10 cellular contexts compared by ENCODE assay signal in the genomic region with DNA sequence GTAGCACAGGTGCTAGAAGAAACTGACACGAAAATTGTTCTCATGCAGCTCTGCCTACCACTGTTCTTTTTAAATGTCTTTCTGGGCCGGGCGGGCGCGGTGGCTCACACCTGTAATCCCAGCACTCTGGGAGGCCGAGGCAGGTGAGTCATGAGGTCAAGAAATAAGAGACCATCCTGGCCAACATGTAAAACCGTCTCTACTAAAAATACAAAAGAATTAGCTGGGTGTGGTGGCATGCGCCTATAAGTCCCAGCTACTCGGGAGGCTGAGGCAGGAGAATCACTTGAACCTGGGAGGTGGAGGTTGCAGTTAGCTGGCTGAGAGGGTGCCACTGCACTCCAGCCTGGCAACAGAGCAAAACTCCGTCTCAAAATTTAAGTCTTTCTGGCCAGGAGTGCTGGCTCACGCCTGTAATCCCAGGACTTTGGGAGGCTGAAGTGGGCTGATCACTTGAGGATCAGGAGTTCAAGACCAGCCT. TPM values are rescaled to one million over a fixed set of nuclear protein-coding genes. Genes with fewer than 3 reads are reported as not detected.
DNase-seq lines count a peak whose midpoint lies in the region; ATAC-seq and TF ChIP-seq lines count a peak whose summit lies in the region.
"Had no signal": no experiment of that assay in that cellular context is flagged by ENCODE, and none has a peak within 500 bp of the region (broad histone marks: within the 10 kb centered on the region; RNA-seq: fewer than 3 reads in every experiment).

No MANE protein-coding gene starts in this region.

- peak in 1 of 2 experiments; percentile 15 for DNase-seq in Caco-2
- DNase-seq in MG63, result no peak
- no peak for DNase-seq in chondrocyte (ENCODE audit: low spot score)
- DNase-seq in natural killer cell, result no peak
- DNase-seq in HT-29 (ENCODE audit: low spot score), result no peak
- DNase-seq in NCI-H1417 treated with DMSO at 0.1 percent for 48 hours (lab: John Stamatoyannopoulos, UW), result no peak
- no peak for DNase-seq in islet precursor cell
- no peak for DNase-seq in T1000 (lab: John Stamatoyannopoulos, UW)
- DNase-seq: effector CD8-positive, alpha-beta T cell had no signal

- H3K4me3 Mint-ChIP-seq in Caco-2 (ENCODE audit: unreplicated experiment) (peak overlapping the region; percentile 89), chondrocyte (ENCODE audit: unreplicated experiment) (no peak overlapping the region), natural killer cell (peak overlapping the region; percentile 31)

- H3K9me3 Mint-ChIP-seq in Caco-2 (ENCODE audit: unreplicated experiment), result no peaks in the 10 kb centered on the region
- H3K9me3 Mint-ChIP-seq in chondrocyte (ENCODE audit: low read depth), result no peaks in the 10 kb centered on the region
- H3K9me3 Mint-ChIP-seq in natural killer cell, result no peaks in the 10 kb centered on the region

- H3K27ac Mint-ChIP-seq in Caco-2 (ENCODE audit: unreplicated experiment), result peak overlapping the region; percentile 84
- peak overlapping the region; percentile 99 for H3K27ac Mint-ChIP-seq in chondrocyte (ENCODE audit: unreplicated experiment)
- H3K27ac Mint-ChIP-seq in natural killer cell, result peak overlapping the region; percentile 95 to 99

- CTCF ChIA-PET in Caco-2 (lab: Charles Lee), result interaction anchor here (1.2 kb wide), 1 partner anchor 26 kb away, joined by 5 read pairs; no protein-coding TSS in a partner anchor

- H3K27me3 Mint-ChIP-seq in Caco-2 (ENCODE audit: insufficient read depth, unreplicated experiment), result no peaks in the 10 kb centered on the region
- no peaks in the 10 kb centered on the region for H3K27me3 Mint-ChIP-seq in chondrocyte (ENCODE audit: low read depth)
- H3K27me3 Mint-ChIP-seq in natural killer cell (ENCODE audit: low read depth in 2 of 2), result no peaks in the 10 kb centered on the region

- no TSS peak for BruUV-seq in Caco-2 (replicated peaks; lab: Mats Ljungman, UMichigan)

- 0 out of 2 replicates have a peak, but pooled peaks cover 7% of the 10 kb centered on the region for H3K4me1 ChIP-seq in Caco-2

- H3K4me3 ChIP-seq in Caco-2 (ENCODE audit: low read depth, low read length) (no peak overlapping the region), MG63 (peak overlapping the region; percentile 61; the same call in 1 of the 2 replicates)

- POLR2A ChIA-PET in Caco-2 (lab: Charles Lee), result no interaction called here

- no peak for ATAC-seq in natural killer cell

- peaks cover 6% of the 10 kb centered on the region; the same call in 1 of the 2 replicates for H3K36me3 ChIP-seq in Caco-2 (ENCODE audit: control insufficient read depth, insufficient read depth, low read length)
- H3K36me3 ChIP-seq in MG63, result peaks cover 86% of the 10 kb centered on the region

- H3K27me3 ChIP-seq in Caco-2 (replicated peaks; ENCODE audit: control insufficient read depth, insufficient read depth, low read length) (no peaks in the 10 kb centered on the region), MG63 (no peaks in the 10 kb centered on the region)
- H3K27me3 ChIP-seq: SJSA1 had no signal

- H3K9me3 ChIP-seq in Caco-2 (no peaks in the 10 kb centered on the region), MG63 (no peaks in the 10 kb centered on the region)
- H3K9me3 ChIP-seq: SJSA1 had no signal

- H3K36me3 Mint-ChIP-seq in Caco-2 (ENCODE audit: insufficient read depth, unreplicated experiment), result peaks cover 63% of the 10 kb centered on the region
- peaks cover 24% of the 10 kb centered on the region for H3K36me3 Mint-ChIP-seq in chondrocyte (ENCODE audit: low read depth)
- H3K36me3 Mint-ChIP-seq in natural killer cell, result peaks cover 22% of the 10 kb centered on the region

- intact Hi-C loops in Caco-2 (cut with micrococcal nuclease; ENCODE audit: unreplicated experiment), result loop anchor here (10.0 kb wide), 1 partner anchor 57 kb away; the partner anchor contains the start of genes GON4L and SYT11
- intact Hi-C loops in natural killer cell (cut with micrococcal nuclease), result loop anchor here (5.0 kb wide), 1 partner anchor 65 kb away; the partner anchor contains the start of gene ARHGEF2

- TF ChIP-seq CTCF in Caco-2 (IDR thresholded peaks at IDR 0.05; ENCODE audit: insufficient read depth in 1 of 2, low read depth in 1 of 2, low read length in 1 of 2, severe bottlenecking in 1 of 2, unreplicated experiment in 1 of 2), result no peak
- no peak for TF ChIP-seq CTCF in chondrocyte (IDR thresholded peaks at IDR 0.05)
- TF ChIP-seq CTCF in natural killer cell (IDR thresholded peaks at IDR 0.05), result no peak

- H3K4me1 Mint-ChIP-seq in Caco-2 (ENCODE audit: low read depth, unreplicated experiment) (peaks cover 15% of the 10 kb centered on the region), chondrocyte (ENCODE audit: low read depth) (peaks cover 30% of the 10 kb centered on the region), natural killer cell (peaks cover 21 to 25% of the 10 kb centered on the region in 2 donors)

RNA-seq across cellular contexts. Expression of gene RIT1, which starts 0.9 kb away (rescaled TPM):
- total RNA-seq in Caco-2 (2022), result 21.9 and 23.0 TPM in 2 replicates
- 43.4 and 54.6 TPM in 2 replicates for total RNA-seq in MG63 (2014; rRNA removed; shearing (Covaris generic); ENCODE audit: low replicate concordance)
- total RNA-seq in chondrocyte, result 39.8 to 52.2 TPM (median 51.4 TPM) in 3 replicates
- 10 to 100 TPM; 79.1 to 86.1 (median 79.2) TPM for total RNA-seq in natural killer cell
- total RNA-seq in HT-29 (2014; rRNA removed; shearing (Covaris generic)), result 6.5 and 14.8 TPM in 2 replicates

RNA-seq across cellular contexts. Expression of gene KHDC4, which starts 22.1 kb away (rescaled TPM):
- 68.5 and 72.9 TPM in 2 replicates for total RNA-seq in Caco-2 (2022)
- total RNA-seq in MG63 (2014; rRNA removed; shearing (Covaris generic); ENCODE audit: low replicate concordance), result 26.0 and 32.1 TPM in 2 replicates
- 32.3 to 43.2 TPM (median 35.2 TPM) in 3 replicates for total RNA-seq in chondrocyte
- 100 to 1,000 TPM in 1 of 3 donors, 10 to 100 TPM in 2; 61.9 to 101 (median 85.9) TPM for total RNA-seq in natural killer cell
- total RNA-seq in HT-29 (2014; rRNA removed; shearing (Covaris generic)), result 44.4 and 53.6 TPM in 2 replicates

RNA-seq across cellular contexts. Expression of gene RXFP4, which starts 29.3 kb away (rescaled TPM):
- not detected in 2 replicates for total RNA-seq in Caco-2 (2022)
- total RNA-seq in MG63 (2014; rRNA removed; shearing (Covaris generic); ENCODE audit: low replicate concordance), result not detected in 2 replicates
- total RNA-seq in chondrocyte, result not detected in 3 replicates
- not detected for total RNA-seq in natural killer cell
- total RNA-seq in HT-29 (2014; rRNA removed; shearing (Covaris generic)), result 0.47 and 3.1 TPM in 2 replicates
- total RNA-seq: SJSA1 had no signal

RNA-seq across cellular contexts. Expression of gene SYT11, which starts 52.7 kb away (rescaled TPM):
- total RNA-seq in Caco-2 (2022) (0.05 TPM in 1 of 2 replicates, not detected in the other), chondrocyte (3.4 to 5.3 TPM (median 4.9 TPM) in 3 replicates), natural killer cell (10 to 100 TPM; 38.1 to 42.8 (median 39.8) TPM)
- 47.9 and 48.6 TPM in 2 replicates for total RNA-seq in MG63 (2014; rRNA removed; shearing (Covaris generic); ENCODE audit: low replicate concordance)
- not detected in 2 replicates for total RNA-seq in HT-29 (2014; rRNA removed; shearing (Covaris generic))

RNA-seq across cellular contexts. Expression of gene GON4L, which starts 55.1 kb away (rescaled TPM):
- total RNA-seq in Caco-2 (2022) (43.7 and 47.3 TPM in 2 replicates), chondrocyte (40.1 to 46.9 TPM (median 46.5 TPM) in 3 replicates), natural killer cell (100 to 1,000 TPM; 127 to 147 (median 146) TPM)
- total RNA-seq in MG63 (2014; rRNA removed; shearing (Covaris generic); ENCODE audit: low replicate concordance), result 11.6 and 15.6 TPM in 2 replicates
- 17.6 and 18.0 TPM in 2 replicates for total RNA-seq in HT-29 (2014; rRNA removed; shearing (Covaris generic))
